In the genomic region with DNA sequence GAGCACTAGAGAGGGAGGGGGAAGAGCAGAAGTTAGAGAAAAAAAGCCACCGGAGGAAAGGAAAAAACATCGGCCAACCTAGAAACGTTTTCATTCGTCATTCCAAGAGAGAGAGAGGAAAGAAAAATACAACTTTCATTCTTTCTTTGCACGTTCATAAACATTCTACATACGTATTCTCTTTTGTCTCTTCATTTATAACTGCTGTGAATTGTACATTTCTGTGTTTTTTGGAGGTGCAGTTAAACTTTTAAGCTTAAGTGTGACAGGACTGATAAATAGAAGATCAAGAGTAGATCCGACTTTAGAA, we compare ENCODE assay signal across 9 cellular contexts. TPM values are rescaled to one million over a fixed set of nuclear protein-coding genes. Genes with fewer than 3 reads are reported as not detected.
DNase-seq lines count a peak whose midpoint lies in the region; ATAC-seq, FAIRE-seq and TF ChIP-seq lines count a peak whose summit lies in the region.
"Had no signal": no experiment of that assay in that cellular context is flagged by ENCODE, and none has a peak within 500 bp of the region (broad histone marks: within the 10 kb centered on the region; RNA-seq: fewer than 3 reads in every experiment).

No MANE protein-coding gene starts in this region.

- no TSS peak for BruUV-seq in mammary epithelial cell (replicated peaks; lab: Mats Ljungman, UMichigan)
- no TSS peak for BruUV-seq in HepG2 (replicated peaks; lab: Mats Ljungman, UMichigan)

- POLR2A ChIA-PET in HepG2 (lab: Yijun Ruan, JAX), result interaction anchor here (0.9 to 1.0 kb wide), 2 partner anchors 12 to 34 kb away, joined by 3 to 4 read pairs; no protein-coding TSS in a partner anchor

- H3K4me2 ChIP-seq in mammary epithelial cell (ENCODE audit: insufficient read depth, low read depth, low read length) (peak overlapping the region; percentile 90), HepG2 (ENCODE audit: low read depth, low read length) (peak overlapping the region; percentile 85)

- CTCF ChIA-PET in mammary epithelial cell (lab: Charles Lee; ENCODE audit: low non-redundant PET) (no interaction called here), HepG2 (lab: Yijun Ruan, JAX; ENCODE audit: low intra/inter-chr PET ratio, low total read pairs) (no interaction called here)

- no peak for FAIRE-seq in HepG2 (lab: Jason Lieb, UNC)

- TF ChIP-seq EP300 in HepG2 (IDR thresholded peaks at IDR 0.05; ENCODE audit: low read depth in 2 of 2, low read length in 2 of 2) (no peak), HepG2 (CRISPR knock-in tag; IDR thresholded peaks at IDR 0.05; ENCODE audit: borderline replicate concordance) (no peak)

- peaks cover 0 to 3% of the 10 kb centered on the region in 2 donors for H3K9me3 Mint-ChIP-seq in stimulated activated naive B cell treated with anti-CD40 and anti-IgM and Interleukin-4, amounts not matched to agents 10 μg/mL and 1 μg/mL and 100 μg/mL, for 72 hours

- peaks cover 36 to 53% of the 10 kb centered on the region in 2 donors for H3K27me3 Mint-ChIP-seq in stimulated activated naive B cell treated with anti-CD40 and anti-IgM and Interleukin-4, amounts not matched to agents 10 μg/mL and 1 μg/mL and 100 μg/mL, for 72 hours

- no peak for DNase-seq in mammary epithelial cell
- no peak for DNase-seq in HepG2 (ENCODE audit: low spot score)
- DNase-seq in stimulated activated naive B cell treated with anti-CD40 and anti-IgM and Interleukin-4, amounts not matched to agents 10 μg/mL and 1 μg/mL and 100 μg/mL, for 72 hours, result no peak
- no peak for DNase-seq in GM10266 (ENCODE audit: extremely low spot score)
- DNase-seq in SHP77 treated with DMSO at 0.1 percent for 48 hours (lab: John Stamatoyannopoulos, UW), result no peak
- DNase-seq: activated effector memory CD4-positive, alpha-beta T cell treated with anti-CD3 and anti-CD28 coated beads, Interleukin-2, amount 50 U/mL, for 16 hours had no signal

- H3K4me1 ChIP-seq in HUES48 (ENCODE audit: control insufficient read depth, insufficient read depth, low read length) (peaks cover 46% of the 10 kb centered on the region), mammary epithelial cell (ENCODE audit: insufficient read depth, low read length) (peaks cover 28% of the 10 kb centered on the region), HepG2 (ENCODE audit: insufficient read depth, low read length) (peaks cover 47% of the 10 kb centered on the region)

- no peaks in the 10 kb centered on the region for H3K79me2 ChIP-seq in mammary epithelial cell (ENCODE audit: insufficient read depth, low read length)
- H3K79me2 ChIP-seq in HepG2 (ENCODE audit: insufficient read depth, low read length), result no peaks in the 10 kb centered on the region

- peak overlapping the region; percentile 75 for H3K4me3 ChIP-seq in HUES48 (ENCODE audit: low read depth, low read length)
- H3K4me3 ChIP-seq in mammary epithelial cell (replicated peaks in 1 of 3; ENCODE audit: insufficient read depth in 1 of 3, low read depth in 2 of 3, low read length in 3 of 3), result peak overlapping the region in 1 of 3 experiments; percentile 39
- peak overlapping the region; percentile 88 to 94 (median 89) for H3K4me3 ChIP-seq in HepG2 (replicated peaks in 1 of 3; ENCODE audit: insufficient read depth in 1 of 3, low read depth in 2 of 3, low read length in 3 of 3)

- H3K27ac Mint-ChIP-seq in stimulated activated naive B cell treated with anti-CD40 and anti-IgM and Interleukin-4, amounts not matched to agents 10 μg/mL and 1 μg/mL and 100 μg/mL, for 72 hours, result no peak overlapping the region

- H3K9me3 ChIP-seq in HUES48 (ENCODE audit: control insufficient read depth, insufficient read depth, low read length) (no peaks in the 10 kb centered on the region), mammary epithelial cell (replicated peaks; ENCODE audit: insufficient read depth, low read length) (no peaks in the 10 kb centered on the region), HepG2 (ENCODE audit: low read length) (no peaks in the 10 kb centered on the region)

- H2AFZ ChIP-seq in mammary epithelial cell (ENCODE audit: low read depth, low read length) (peak overlapping the region; percentile 80), HepG2 (ENCODE audit: low read length) (peak overlapping the region; percentile 96)

- ATAC-seq in HepG2 (no peak), GM21619 (IDR thresholded peaks at IDR 0.05; ENCODE audit: unreplicated experiment) (no peak), HG03139 (IDR thresholded peaks at IDR 0.05; ENCODE audit: unreplicated experiment) (no peak)
- ATAC-seq in stimulated activated naive B cell treated with anti-CD40 and anti-IgM and Interleukin-4, amounts not matched to agents 10 μg/mL and 1 μg/mL and 100 μg/mL, for 72 hours (replicated peaks), result no peak

- in situ Hi-C loops in mammary epithelial cell (cut with MboI; ENCODE audit: low sequenced_read_pairs in 2 of 2), result no loop called here
- in situ Hi-C loops in HepG2 (cut with HindIII; ENCODE audit: extremely low pct_ligation_motif_present, low pct_unique_long_range_greater_than_20kb), result loop anchor here (25.0 kb wide), 1 partner anchor 1577 kb away; a partner anchor contains a TSS

- no peak for TF ChIP-seq POLR2A in HepG2 (IDR thresholded peaks at IDR 0.05; ENCODE audit: insufficient read depth in 1 of 2, low read depth in 2 of 2, low read length in 2 of 2)

- intact Hi-C loops in mammary epithelial cell (cut with micrococcal nuclease) (no loop called here), HepG2 (cut with micrococcal nuclease; ENCODE audit: unreplicated experiment) (loop anchor here (1.0 kb wide), 2 partner anchors 28 to 34 kb away; no protein-coding TSS in a partner anchor)

- peaks cover 2 to 3% of the 10 kb centered on the region in 2 donors for H3K36me3 Mint-ChIP-seq in stimulated activated naive B cell treated with anti-CD40 and anti-IgM and Interleukin-4, amounts not matched to agents 10 μg/mL and 1 μg/mL and 100 μg/mL, for 72 hours

- peaks cover 8 to 15% of the 10 kb centered on the region in 2 donors for H3K4me1 Mint-ChIP-seq in stimulated activated naive B cell treated with anti-CD40 and anti-IgM and Interleukin-4, amounts not matched to agents 10 μg/mL and 1 μg/mL and 100 μg/mL, for 72 hours

- dilution Hi-C loops in mammary epithelial cell (cut with HindIII; ENCODE audit: low sequenced_read_pairs), result no loop called here

- peak overlapping the region; percentile 45; the same call in 1 of the 2 replicates for H3K9ac ChIP-seq in HUES48 (ENCODE audit: low read depth, low read length)
- H3K9ac ChIP-seq in mammary epithelial cell (ENCODE audit: insufficient read depth, low read length), result no peak overlapping the region
- peak overlapping the region; percentile 80 for H3K9ac ChIP-seq in HepG2 (ENCODE audit: insufficient read depth, low read depth, low read length)

- H3K36me3 ChIP-seq in HUES48 (ENCODE audit: control insufficient read depth, insufficient read depth, low read length), result peaks cover 13% of the 10 kb centered on the region; the same call in 1 of the 2 replicates
- no peaks in the 10 kb centered on the region for H3K36me3 ChIP-seq in mammary epithelial cell (ENCODE audit: insufficient read depth, low read length)
- no peaks in the 10 kb centered on the region for H3K36me3 ChIP-seq in HepG2 (replicated peaks in 1 of 2; ENCODE audit: control insufficient read depth in 1 of 2, insufficient read depth in 2 of 2, low read length in 2 of 2)

- H3K27ac ChIP-seq in HUES48 (ENCODE audit: low read depth, low read length), result peak overlapping the region; percentile 84
- no peak overlapping the region for H3K27ac ChIP-seq in mammary epithelial cell (ENCODE audit: insufficient read depth, low read depth, low read length)
- peak overlapping the region; percentile 79 for H3K27ac ChIP-seq in HepG2 (ENCODE audit: extremely low read length, insufficient read depth, low read length)

- 17% methylated on average over 6 of the region's 7 CpGs for WGBS in mammary epithelial cell (ENCODE audit: low coverage, missing lambda C conversion rate)
- 5% methylated on average over 7 of the region's 7 CpGs for whole genome bisulfite sequencing in HepG2 (ENCODE audit: low lambda C conversion rate)

- peak overlapping the region; percentile 12 to 18 for H3K4me3 Mint-ChIP-seq in stimulated activated naive B cell treated with anti-CD40 and anti-IgM and Interleukin-4, amounts not matched to agents 10 μg/mL and 1 μg/mL and 100 μg/mL, for 72 hours

- TF ChIP-seq RAD21 in HepG2 (CRISPR knock-in tag; IDR thresholded peaks at IDR 0.05), result no peak

- peaks cover 27% of the 10 kb centered on the region for H3K27me3 ChIP-seq in HUES48 (ENCODE audit: control insufficient read depth, insufficient read depth, low read length)
- H3K27me3 ChIP-seq in mammary epithelial cell (ENCODE audit: insufficient read depth, low read length), result peaks cover 37% of the 10 kb centered on the region
- no peaks in the 10 kb centered on the region; a peak in 1 of 5 replicates for H3K27me3 ChIP-seq in HepG2 (ENCODE audit: control insufficient read depth in 1 of 2, insufficient read depth in 2 of 2, low read length in 2 of 2)

- H4K20me1 ChIP-seq in mammary epithelial cell (ENCODE audit: insufficient read depth, low read length), result no peaks in the 10 kb centered on the region
- no peaks in the 10 kb centered on the region; the same call in 1 of the 2 replicates for H4K20me1 ChIP-seq in HepG2 (ENCODE audit: insufficient read depth, low read length)

- no peak for TF ChIP-seq CTCF in mammary epithelial cell (conservative IDR thresholded peaks at IDR 0.05 in 1 of 2, IDR thresholded peaks at IDR 0.05 in 1 of 2; ENCODE audit: extremely low read depth in 1 of 2, insufficient read depth in 1 of 2, low read depth in 1 of 2, low read length in 2 of 2)
- no peak for TF ChIP-seq CTCF in HepG2 (CRISPR knock-in tag; IDR thresholded peaks at IDR 0.05)
- no peak for TF ChIP-seq CTCF in GM10266 (IDR thresholded peaks at IDR 0.05; ENCODE audit: control insufficient read depth, insufficient read depth, low read depth, missing control alignments)

RNA-seq across cellular contexts. Expression of a gene that starts 2.0 kb away (rescaled TPM):
- total RNA-seq in mammary epithelial cell (10 to 100 TPM in 1 of 2 donors, not detected in 1; 32.5 TPM), HepG2 (2016; rRNA removed; fragmentation: Illumina TruSeq; extraction: Trizol) (0.44 and 0.60 TPM in 2 replicates)
- polyA plus RNA-seq in mammary epithelial cell (0.05 TPM), HepG2 (2011; rRNA removed) (0.05 and 0.20 TPM in 2 replicates)
- not detected for polyA minus RNA-seq in mammary epithelial cell
- total RNA-seq in HepG2 (2016; cell fraction: cytosol; rRNA removed; fragmentation: Illumina TruSeq; extraction: Trizol; ENCODE audit: low read depth), result 0.44 and 0.71 TPM in 2 replicates
- 0.45 and 0.65 TPM in 2 replicates for total RNA-seq in HepG2 (2016; cell fraction: insoluble cytoplasmic fraction; rRNA removed; fragmentation: Illumina TruSeq; extraction: Trizol)
- 0.52 and 0.74 TPM in 2 replicates for total RNA-seq in HepG2 (2016; cell fraction: membrane; rRNA removed; fragmentation: Illumina TruSeq; extraction: Trizol)
- 0.53 and 0.56 TPM in 2 replicates for total RNA-seq in HepG2 (2016; cell fraction: nucleus; rRNA removed; fragmentation: Illumina TruSeq; extraction: Trizol)
- polyA plus RNA-seq in HepG2 (2011; cell fraction: cytosol; rRNA removed), result 0.05 and 0.09 TPM in 2 replicates
- polyA plus RNA-seq in HepG2 (2011; cell fraction: nucleus; rRNA removed), result 0.09 and 0.18 TPM in 2 replicates
- 0.12 and 0.30 TPM in 2 replicates for polyA plus RNA-seq in HepG2 (2012)
- 0.76 and 1.0 TPM in 2 replicates for polyA plus RNA-seq in HepG2 (2016; cell fraction: cytosol; fragmentation: Illumina TruSeq; extraction: Trizol; ENCODE audit: low read depth)
- polyA plus RNA-seq in HepG2 (2016; cell fraction: insoluble cytoplasmic fraction; fragmentation: Illumina TruSeq; extraction: Trizol; ENCODE audit: low read depth), result 0.59 and 0.71 TPM in 2 replicates
- polyA plus RNA-seq in HepG2 (2016; cell fraction: membrane; fragmentation: Illumina TruSeq; extraction: Trizol; ENCODE audit: low read depth), result 0.87 and 0.89 TPM in 2 replicates
- polyA plus RNA-seq in HepG2 (2016; cell fraction: nucleus; fragmentation: Illumina TruSeq; extraction: Trizol; ENCODE audit: insufficient read depth, low read depth), result 1.1 and 1.2 TPM in 2 replicates
- polyA minus RNA-seq in HepG2 (2011; rRNA and poly(A)+ RNA removed; ENCODE audit: low replicate concordance), result not detected in 2 replicates
- not detected in 2 replicates for polyA minus RNA-seq in HepG2 (2011; cell fraction: cytosol; rRNA and poly(A)+ RNA removed)
- polyA minus RNA-seq in HepG2 (2011; cell fraction: nucleus; rRNA and poly(A)+ RNA removed), result 0.50 and 1.9 TPM in 2 replicates
